Comparison of ENCODE assay signal across 10 cellular contexts in genomic region chr5:123429993-123430392, GRCh38. TPM values are rescaled to one million over a fixed set of nuclear protein-coding genes. Genes with fewer than 3 reads are reported as not detected.
DNase-seq lines count a peak whose midpoint lies in the region; ATAC-seq and TF ChIP-seq lines count a peak whose summit lies in the region.
"Had no signal": no experiment of that assay in that cellular context is flagged by ENCODE, and none has a peak within 500 bp of the region (broad histone marks: within the 10 kb centered on the region; RNA-seq: fewer than 3 reads in every experiment).

No MANE protein-coding gene starts in this region.

- peaks cover 15% of the 10 kb centered on the region for H3K4me1 ChIP-seq in RWPE2 (ENCODE audit: insufficient read depth, poor library complexity, severe bottlenecking)

- H3K27me3 Mint-ChIP-seq in T-helper 2 cell treated with Interferon-gamma antibody and Interleukin-4, amounts not matched to agents 5 μg/mL and 100 μg/mL, for 36 hours (ENCODE audit: low read depth) = no peaks in the 10 kb centered on the region

- ATAC-seq in RWPE2 (ENCODE audit: low read depth) (peak; percentile 95), GM21528 (IDR thresholded peaks at IDR 0.05; ENCODE audit: low FRiP score, unreplicated experiment) (no peak), HG02610 (IDR thresholded peaks at IDR 0.05; ENCODE audit: unreplicated experiment) (no peak), GM21360 (IDR thresholded peaks at IDR 0.05; ENCODE audit: unreplicated experiment) (no peak)

- DNase-seq in A172 (ENCODE audit: low spot score) (peak; percentile 54), GM04503 (ENCODE audit: low read depth) (peak; percentile 67), RWPE2 (ENCODE audit: low spot score) (peak; percentile 66), foreskin fibroblast (peak; percentile 75 to 91)
- DNase-seq in T-helper 2 cell treated with Interferon-gamma antibody and Interleukin-4, amounts not matched to agents 5 μg/mL and 100 μg/mL, for 36 hours (ENCODE audit: low spot score) = no peak
- DNase-seq: KBM-7 had no signal

- H3K36me3 Mint-ChIP-seq in T-helper 2 cell treated with Interferon-gamma antibody and Interleukin-4, amounts not matched to agents 5 μg/mL and 100 μg/mL, for 36 hours (ENCODE audit: low read depth) = no peaks in the 10 kb centered on the region

- TF ChIP-seq CTCF in RWPE2 (IDR thresholded peaks at IDR 0.05; ENCODE audit: poor library complexity, severe bottlenecking) = no peak
- no peak for TF ChIP-seq CTCF in foreskin fibroblast (IDR thresholded peaks at IDR 0.05; ENCODE audit: low read depth, low read length)

- no peak overlapping the region for H3K27ac Mint-ChIP-seq in T-helper 2 cell treated with Interferon-gamma antibody and Interleukin-4, amounts not matched to agents 5 μg/mL and 100 μg/mL, for 36 hours

- H3K27ac ChIP-seq in RWPE2 (ENCODE audit: poor library complexity, severe bottlenecking) = peak overlapping the region; percentile 84
- H3K27ac ChIP-seq: cardiac muscle cell had no signal

- no peaks in the 10 kb centered on the region for H3K9me3 ChIP-seq in RWPE2 (ENCODE audit: severe bottlenecking)

- H3K4me1 Mint-ChIP-seq in T-helper 2 cell treated with Interferon-gamma antibody and Interleukin-4, amounts not matched to agents 5 μg/mL and 100 μg/mL, for 36 hours (ENCODE audit: low read depth) = peaks cover 8% of the 10 kb centered on the region

- no peaks in the 10 kb centered on the region for H3K9me3 Mint-ChIP-seq in T-helper 2 cell treated with Interferon-gamma antibody and Interleukin-4, amounts not matched to agents 5 μg/mL and 100 μg/mL, for 36 hours

- H3K36me3 ChIP-seq in RWPE2 (ENCODE audit: low read depth) = no peaks in the 10 kb centered on the region
- H3K36me3 ChIP-seq: cardiac muscle cell had no signal

- H3K27me3 ChIP-seq in RWPE2 (ENCODE audit: insufficient read depth, poor library complexity, severe bottlenecking) = no peaks in the 10 kb centered on the region
- H3K27me3 ChIP-seq: cardiac muscle cell had no signal

- H3K4me3 ChIP-seq in RWPE2 (ENCODE audit: severe bottlenecking) (peak overlapping the region; percentile 19), foreskin fibroblast (ENCODE audit: low read depth in 1 of 2, low read length in 2 of 2) (no peak overlapping the region)
- H3K4me3 ChIP-seq: cardiac muscle cell had no signal

- no peak overlapping the region for H3K4me3 Mint-ChIP-seq in T-helper 2 cell treated with Interferon-gamma antibody and Interleukin-4, amounts not matched to agents 5 μg/mL and 100 μg/mL, for 36 hours

RNA-seq across cellular contexts. Expression of gene CEP120, which starts 6.8 kb away (rescaled TPM):
- 19.5 and 22.3 TPM in 2 replicates for total RNA-seq in A172 (2014; rRNA removed; shearing (Covaris generic))
